ENCODE assay signal across 27 cellular contexts in genomic region chr17:5929721-5930120, GRCh38.
"Had no signal": no experiment of that assay in that cellular context is flagged by ENCODE, and none has a peak within 500 bp of the region (broad histone marks: within the 10 kb centered on the region; RNA-seq: fewer than 3 reads in every experiment).

No MANE protein-coding gene starts in this region.

- ATAC-seq: stimulated activated memory B cell treated with anti-CD40 and anti-IgM and Interleukin-4, amounts not matched to agents 10 μg/mL and 1 μg/mL and 100 μg/mL, for 72 hours; stimulated activated naive CD8-positive, alpha-beta T cell treated with anti-CD3 and anti-CD28 coated beads, Interleukin-15, amount 100 ng/mL, for 72 hours; stimulated activated naive CD8-positive, alpha-beta T cell treated with anti-CD3 and anti-CD28 coated beads, Interleukin-15, Interleukin-2, amounts not matched to agents 100 U/mL and 50 U/mL, for 24 hours; upper lobe of right lung had no signal

- H3K4me3 ChIP-seq: stomach, suprapubic skin, testis, thoracic aorta, tibial artery, tibial nerve, transverse colon, upper lobe of left lung, upper lobe of right lung, uterus, vagina had no signal

- H3K36me3 Mint-ChIP-seq: stimulated activated memory B cell treated with anti-CD40 and anti-IgM and Interleukin-4, amounts not matched to agents 10 μg/mL and 1 μg/mL and 100 μg/mL, for 72 hours; type B pancreatic cell had no signal

- H3K9me3 Mint-ChIP-seq: type B pancreatic cell had no signal

- H3K27ac Mint-ChIP-seq: stimulated activated memory B cell treated with anti-CD40 and anti-IgM and Interleukin-4, amounts not matched to agents 10 μg/mL and 1 μg/mL and 100 μg/mL, for 72 hours; stimulated activated naive CD8-positive, alpha-beta T cell treated with anti-CD3 and anti-CD28 coated beads, Interleukin-15, Interleukin-2, amounts not matched to agents 100 ng/mL and 50 ng/mL, for 24 hours; type B pancreatic cell had no signal

- DNase-seq: stimulated activated CD4-positive, alpha-beta T cell treated with anti-CD3 and anti-CD28 coated beads, Interleukin-1b, Interleukin-23, amount 100 ng/mL, for 48 hours; stimulated activated CD4-positive, alpha-beta T cell treated with anti-CD3 and anti-CD28 coated beads, Interleukin-2, amount 100 ng/mL, for 24 hours; stimulated activated CD4-positive, alpha-beta T cell treated with anti-CD3 and anti-CD28 coated beads, Interleukin-2, amount 100 ng/mL, for 48 hours; stimulated activated CD4-positive, alpha-beta T cell treated with anti-CD3 and anti-CD28 coated beads, Interleukin-4, amount 100 ng/mL, for 1 hour; stimulated activated CD4-positive, alpha-beta T cell treated with anti-CD3 and anti-CD28 coated beads, Interleukin-4, amount 100 ng/mL, for 24 hours; stimulated activated CD4-positive, alpha-beta T cell treated with anti-CD3 and anti-CD28 coated beads, Interleukin-4, amount 100 ng/mL, for 4 hours; stimulated activated CD8-positive, alpha-beta memory T cell treated with anti-CD3 and anti-CD28 coated beads, Interleukin-4, amount 100 ng/mL, for 48 hours; stimulated activated naive CD4-positive, alpha-beta T cell; stimulated activated naive CD4-positive, alpha-beta T cell treated with Interleukin-2 at 50 U/mL for 16 hours; stimulated activated naive CD8-positive, alpha-beta T cell treated with anti-CD3 and anti-CD28 coated beads, Interleukin-15, amount 100 ng/mL, for 72 hours; stimulated activated naive CD8-positive, alpha-beta T cell treated with anti-CD3 and anti-CD28 coated beads, Interleukin-15, Interleukin-2, amounts not matched to agents 100 U/mL and 50 U/mL, for 24 hours; stomach; substantia nigra; testis; tibial artery; transverse colon; trophoblast cell; upper lobe of left lung; upper lobe of right lung; uterus had no signal

- H3K27me3 ChIP-seq: testis, tibial nerve, transverse colon, upper lobe of left lung, upper lobe of right lung, uterus, vagina had no signal

- H3K27me3 Mint-ChIP-seq: stimulated activated memory B cell treated with anti-CD40 and anti-IgM and Interleukin-4, amounts not matched to agents 10 μg/mL and 1 μg/mL and 100 μg/mL, for 72 hours had no signal

- H3K27ac ChIP-seq: stomach, suprapubic skin, testis, thoracic aorta, tibial artery, tibial nerve, transverse colon, upper lobe of left lung, upper lobe of right lung, uterus, vagina had no signal

- H3K36me3 ChIP-seq: stomach, suprapubic skin, thoracic aorta, tibial artery, tibial nerve, transverse colon, upper lobe of left lung, upper lobe of right lung, uterus, vagina had no signal

- H3K4me3 Mint-ChIP-seq: stimulated activated memory B cell treated with anti-CD40 and anti-IgM and Interleukin-4, amounts not matched to agents 10 μg/mL and 1 μg/mL and 100 μg/mL, for 72 hours; stimulated activated naive CD8-positive, alpha-beta T cell treated with anti-CD3 and anti-CD28 coated beads, Interleukin-15, amount 100 ng/mL, for 72 hours; stimulated activated naive CD8-positive, alpha-beta T cell treated with anti-CD3 and anti-CD28 coated beads, Interleukin-15, Interleukin-2, amounts not matched to agents 100 ng/mL and 50 ng/mL, for 24 hours; type B pancreatic cell had no signal

- H3K9me3 ChIP-seq: suprapubic skin, testis, thoracic aorta, tibial artery, transverse colon, upper lobe of right lung, uterus, vagina had no signal

- H3K4me1 Mint-ChIP-seq: stimulated activated memory B cell treated with anti-CD40 and anti-IgM and Interleukin-4, amounts not matched to agents 10 μg/mL and 1 μg/mL and 100 μg/mL, for 72 hours; stimulated activated naive CD8-positive, alpha-beta T cell treated with anti-CD3 and anti-CD28 coated beads, Interleukin-15, amount 100 ng/mL, for 72 hours had no signal

- H3K4me1 ChIP-seq: stomach, suprapubic skin, testis, tibial artery, tibial nerve, transverse colon, upper lobe of left lung, upper lobe of right lung, uterus, vagina had no signal
